In genomic region chr13:51125495-51126226, GRCh38 we compare ENCODE assay signal across 9 cellular contexts. TPM values are rescaled to one million over a fixed set of nuclear protein-coding genes. Genes with fewer than 3 reads are reported as not detected.
DNase-seq lines count a peak whose midpoint lies in the region; ATAC-seq, FAIRE-seq and TF ChIP-seq lines count a peak whose summit lies in the region.
"Had no signal": no experiment of that assay in that cellular context is flagged by ENCODE, and none has a peak within 500 bp of the region (broad histone marks: within the 10 kb centered on the region; RNA-seq: fewer than 3 reads in every experiment).

No MANE protein-coding gene starts in this region.

- H3K27me3 Mint-ChIP-seq in activated CD4-positive, alpha-beta T cell treated with anti-CD3 and anti-CD28 coated beads, Interleukin-2, amount 10 ng/mL, durations not matched to agents 7 days and 5 days, result peaks cover 16% of the 10 kb centered on the region
- no peaks in the 10 kb centered on the region for H3K27me3 Mint-ChIP-seq in neural progenitor cell (ENCODE audit: insufficient read depth, low read depth)

- peaks cover 6% of the 10 kb centered on the region for H3F3A ChIP-seq in neural progenitor cell (ENCODE audit: low read depth)

- peak; percentile 93 for FAIRE-seq in GM19239 (lab: Jason Lieb, UNC)

- H2AFZ ChIP-seq in neural progenitor cell (replicated peaks), result peak overlapping the region; percentile 88

- no peak overlapping the region for H3K27ac ChIP-seq in neural progenitor cell

- H3K4me1 ChIP-seq in neural progenitor cell, result peaks cover 11% of the 10 kb centered on the region

- POLR2A ChIA-PET in activated CD4-positive, alpha-beta T cell treated with anti-CD3 and anti-CD28 coated beads, Interleukin-2, amount 10 ng/mL, durations not matched to agents 7 days and 5 days (lab: Charles Lee), result no interaction called here

- peaks cover 10% of the 10 kb centered on the region for H3K9me3 Mint-ChIP-seq in activated CD4-positive, alpha-beta T cell treated with anti-CD3 and anti-CD28 coated beads, Interleukin-2, amount 10 ng/mL, durations not matched to agents 7 days and 5 days
- peaks cover 19% of the 10 kb centered on the region for H3K9me3 Mint-ChIP-seq in neural progenitor cell

- no peaks in the 10 kb centered on the region for H3K79me2 ChIP-seq in neural progenitor cell (ENCODE audit: low read depth)

- H3K4me3 Mint-ChIP-seq in activated CD4-positive, alpha-beta T cell treated with anti-CD3 and anti-CD28 coated beads, Interleukin-2, amount 10 ng/mL, durations not matched to agents 7 days and 5 days, result no peak overlapping the region
- no peak overlapping the region for H3K4me3 Mint-ChIP-seq in neural progenitor cell

- CTCF ChIA-PET in activated CD4-positive, alpha-beta T cell treated with anti-CD3 and anti-CD28 coated beads, Interleukin-2, amount 10 ng/mL, durations not matched to agents 7 days and 5 days (lab: Charles Lee), result interaction anchor here (0.6 to 7.3 kb wide), 12 partner anchors 10 to 704 kb away, joined by 3 to 62 read pairs (median 3); partner anchors contain the start of gene C13orf42

- H3K27ac Mint-ChIP-seq in activated CD4-positive, alpha-beta T cell treated with anti-CD3 and anti-CD28 coated beads, Interleukin-2, amount 10 ng/mL, durations not matched to agents 7 days and 5 days, result no peak overlapping the region
- no peak overlapping the region for H3K27ac Mint-ChIP-seq in neural progenitor cell

- no peaks in the 10 kb centered on the region for H3K36me3 ChIP-seq in neural progenitor cell

- peak; percentile 87 for ATAC-seq in HG03378 (IDR thresholded peaks at IDR 0.05; ENCODE audit: unreplicated experiment)

- no peak overlapping the region for H3K4me2 ChIP-seq in neural progenitor cell

- TF ChIP-seq CTCF in fibroblast of mammary gland (conservative IDR thresholded peaks at IDR 0.05; ENCODE audit: control insufficient read depth, insufficient read depth, low read depth, low read length) (peak; percentile 83), neural progenitor cell (IDR thresholded peaks at IDR 0.05) (peak; percentile 93)

- no peaks in the 10 kb centered on the region for H3K27me3 ChIP-seq in neural progenitor cell

- no peaks in the 10 kb centered on the region for H4K20me1 ChIP-seq in neural progenitor cell (ENCODE audit: low read depth)

- H3K9ac ChIP-seq in neural progenitor cell, result no peak overlapping the region

- peaks cover 7% of the 10 kb centered on the region for H3K4me1 Mint-ChIP-seq in activated CD4-positive, alpha-beta T cell treated with anti-CD3 and anti-CD28 coated beads, Interleukin-2, amount 10 ng/mL, durations not matched to agents 7 days and 5 days
- peaks cover 8% of the 10 kb centered on the region for H3K4me1 Mint-ChIP-seq in neural progenitor cell

- H3K4me3 ChIP-seq in fibroblast of mammary gland (ENCODE audit: control insufficient read depth, low read depth, low read length) (no peak overlapping the region), neural progenitor cell (no peak overlapping the region)

- peaks cover 9% of the 10 kb centered on the region for H3K9me3 ChIP-seq in neural progenitor cell (ENCODE audit: low read depth)

- DNase-seq in COLO829 (ENCODE audit: low spot score) (peak; percentile 34), GM19239 (ENCODE audit: insufficient read length, low spot score) (peak; percentile 33), NCI-H345 treated with DMSO at 0.1 percent for 48 hours (lab: John Stamatoyannopoulos, UW; ENCODE audit: unreplicated experiment) (peak; percentile 13), fibroblast of mammary gland (ENCODE audit: low read depth) (peak; percentile 62), neural progenitor cell (ENCODE audit: low spot score) (peak; percentile 85), T1000 (lab: John Stamatoyannopoulos, UW) (no peak)
- DNase-seq in activated CD4-positive, alpha-beta T cell treated with anti-CD3 and anti-CD28 coated beads, Interleukin-2, amount 10 ng/mL, durations not matched to agents 7 days and 5 days, result peak; percentile 61

- H3K36me3 Mint-ChIP-seq in activated CD4-positive, alpha-beta T cell treated with anti-CD3 and anti-CD28 coated beads, Interleukin-2, amount 10 ng/mL, durations not matched to agents 7 days and 5 days (ENCODE audit: low read depth), result no peaks in the 10 kb centered on the region
- H3K36me3 Mint-ChIP-seq in neural progenitor cell, result no peaks in the 10 kb centered on the region

RNA-seq across cellular contexts. Expression of gene C13orf42, which starts 14.6 kb away (rescaled TPM):
- total RNA-seq in activated CD4-positive, alpha-beta T cell treated with anti-CD3 and anti-CD28 coated beads, Interleukin-2, amount 10 ng/mL, durations not matched to agents 7 days and 5 days, result not detected
- 0.65 and 0.96 TPM in 2 replicates for total RNA-seq in neural progenitor cell (ENCODE audit: low replicate concordance)
- total RNA-seq: T-helper 2 cell treated with Interferon-gamma antibody and Interleukin-4, amounts not matched to agents 100 ng/mL and 5 ng/mL, for 36 hours had no signal
